Comparison of ENCODE assay signal across 27 cellular contexts in the genomic region with DNA sequence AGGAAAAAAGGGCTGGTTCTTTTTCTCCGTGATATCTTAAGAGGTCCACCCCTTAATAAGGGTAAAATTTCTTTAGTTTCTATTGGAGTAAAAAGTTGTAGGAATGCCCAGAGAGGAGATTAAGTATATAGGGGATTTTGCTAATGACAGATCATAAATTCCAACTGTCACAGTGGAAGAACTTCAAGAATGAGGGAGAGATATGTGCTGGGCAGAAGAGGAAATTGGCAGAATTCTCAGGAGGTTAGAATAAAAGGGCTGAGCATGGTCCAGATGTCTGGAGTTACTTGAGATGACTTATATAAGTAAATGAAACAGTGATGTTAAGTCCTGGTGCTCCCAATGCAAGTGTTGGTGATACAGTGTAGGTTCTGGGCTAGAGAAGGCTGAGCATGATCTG.
"Had no signal": no experiment of that assay in that cellular context is flagged by ENCODE, and none has a peak within 500 bp of the region (broad histone marks: within the 10 kb centered on the region; RNA-seq: fewer than 3 reads in every experiment).

No MANE protein-coding gene starts in this region.

- H3K36me3 Mint-ChIP-seq: stimulated activated effector memory CD8-positive, alpha-beta T cell treated with anti-CD3 and anti-CD28 coated beads, Interleukin-12 subunit alpha, Interleukin-12 subunit beta, amount 100 ng/mL, for 72 hours had no signal

- H3K4me2 ChIP-seq: hepatocyte had no signal

- H3K4me1 ChIP-seq: left lung, lower lobe of right lung, parathyroid adenoma, psoas muscle, right atrium auricular region, right lobe of liver, spleen, suprapubic skin, tibial artery, upper lobe of right lung had no signal

- H3K36me3 ChIP-seq: left lung, lower lobe of right lung, neutrophil, right atrium auricular region, right lobe of liver, spleen, suprapubic skin, thoracic aorta, tibial artery, upper lobe of right lung had no signal

- DNase-seq: kidney glomerular epithelial cell; left cardiac atrium; left lung; lower lobe of right lung; mammary epithelial cell; mesenchymal stem cell; naive thymus-derived CD8-positive, alpha-beta T cell; occipital lobe; psoas muscle; right lobe of liver; spleen; stimulated activated CD4-positive, alpha-beta T cell treated with anti-CD3 and anti-CD28 coated beads, Interleukin-4, amount 100 ng/mL, for 24 hours; stimulated activated naive CD4-positive, alpha-beta T cell; tibial artery; trophoblast cell; upper lobe of right lung had no signal

- H3K27ac ChIP-seq: hepatocyte, left lung, lower lobe of right lung, neutrophil, parathyroid adenoma, psoas muscle, right atrium auricular region, right lobe of liver, skin epidermis, spleen, suprapubic skin, thoracic aorta, tibial artery, upper lobe of right lung had no signal

- H3K27me3 ChIP-seq: hepatocyte, left lung, neutrophil, right atrium auricular region, right lobe of liver, spleen, suprapubic skin, tibial artery, upper lobe of right lung had no signal

- H2AFZ ChIP-seq: hepatocyte, parathyroid adenoma had no signal

- H3K79me2 ChIP-seq: hepatocyte, parathyroid adenoma had no signal

- H3K4me3 ChIP-seq: hepatocyte, left lung, lower lobe of right lung, psoas muscle, right atrium auricular region, right lobe of liver, skin epidermis, spleen, suprapubic skin, thoracic aorta, tibial artery, upper lobe of right lung had no signal

- H3K9ac ChIP-seq: parathyroid adenoma had no signal

- H3K4me3 Mint-ChIP-seq: naive thymus-derived CD8-positive, alpha-beta T cell; nephron; neural crest cell; stimulated activated effector memory CD8-positive, alpha-beta T cell treated with anti-CD3 and anti-CD28 coated beads, Interleukin-12 subunit alpha, Interleukin-12 subunit beta, amount 100 ng/mL, for 72 hours; stimulated activated naive CD8-positive, alpha-beta T cell treated with anti-CD3 and anti-CD28 coated beads, Interleukin-15, Interleukin-2, amounts not matched to agents 100 ng/mL and 50 ng/mL, for 24 hours had no signal

- H3K27me3 Mint-ChIP-seq: naive thymus-derived CD8-positive, alpha-beta T cell; stimulated activated naive CD8-positive, alpha-beta T cell treated with anti-CD3 and anti-CD28 coated beads, Interleukin-15, Interleukin-2, amounts not matched to agents 100 ng/mL and 50 ng/mL, for 24 hours had no signal

- H3K4me1 Mint-ChIP-seq: naive thymus-derived CD8-positive, alpha-beta T cell; nephron; neural crest cell; stimulated activated effector memory CD8-positive, alpha-beta T cell treated with anti-CD3 and anti-CD28 coated beads, Interleukin-12 subunit alpha, Interleukin-12 subunit beta, amount 100 ng/mL, for 72 hours had no signal

- H3K9me3 Mint-ChIP-seq: nephron, neural crest cell had no signal

- H3K27ac Mint-ChIP-seq: naive thymus-derived CD8-positive, alpha-beta T cell; nephron; stimulated activated effector memory CD8-positive, alpha-beta T cell treated with anti-CD3 and anti-CD28 coated beads, Interleukin-12 subunit alpha, Interleukin-12 subunit beta, amount 100 ng/mL, for 72 hours; stimulated activated naive CD8-positive, alpha-beta T cell treated with anti-CD3 and anti-CD28 coated beads, Interleukin-15, Interleukin-2, amounts not matched to agents 100 ng/mL and 50 ng/mL, for 24 hours had no signal

- ATAC-seq: left cardiac atrium; left lung; lower lobe of right lung; naive thymus-derived CD8-positive, alpha-beta T cell; psoas muscle; right lobe of liver; stimulated activated effector memory CD8-positive, alpha-beta T cell treated with anti-CD3 and anti-CD28 coated beads, Interleukin-12 subunit alpha, Interleukin-12 subunit beta, amount 100 ng/mL, for 72 hours; upper lobe of right lung had no signal

- H3K9me3 ChIP-seq: lower lobe of right lung, neutrophil, psoas muscle, right atrium auricular region, right lobe of liver, suprapubic skin, thoracic aorta, tibial artery, upper lobe of right lung had no signal
